ENCODE assay signal across 8 cellular contexts in the genomic region with DNA sequence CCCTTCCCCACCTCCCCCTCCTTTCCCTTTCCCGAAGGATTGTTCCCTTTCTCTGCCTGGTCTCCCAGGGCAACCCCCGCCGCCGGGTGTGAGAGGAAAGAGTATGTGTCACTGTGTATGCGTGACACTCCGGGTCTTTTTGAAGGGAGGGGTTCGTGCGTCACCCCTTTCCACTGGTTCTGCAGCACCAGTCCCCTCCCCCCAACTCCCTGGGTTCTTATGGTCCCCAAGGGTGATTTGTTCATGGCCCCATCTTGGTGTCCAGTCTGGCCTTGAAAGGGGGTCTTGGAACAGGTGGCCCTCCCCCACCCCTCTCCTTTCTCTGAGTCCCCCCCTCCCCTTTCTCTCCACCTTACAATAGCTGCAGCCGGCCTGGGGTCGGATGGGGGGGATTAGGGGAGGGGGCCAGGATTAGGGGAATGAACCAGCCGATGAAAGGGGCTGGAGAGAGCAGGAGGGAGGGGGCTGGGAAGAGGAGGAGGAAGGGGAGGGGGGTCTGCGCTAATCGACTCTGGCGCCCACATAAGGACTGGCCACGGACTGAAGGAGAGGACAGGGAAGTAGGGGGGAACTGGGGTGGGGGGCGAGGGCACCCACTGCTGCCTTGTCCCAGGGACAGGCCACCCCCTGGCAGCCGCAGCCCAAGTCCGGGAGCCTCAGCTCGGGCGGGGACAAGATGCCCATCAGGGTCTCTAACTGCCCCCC. TPM values are rescaled to one million over a fixed set of nuclear protein-coding genes. Genes with fewer than 3 reads are reported as not detected.
DNase-seq lines count a peak whose midpoint lies in the region; ATAC-seq and TF ChIP-seq lines count a peak whose summit lies in the region.

No MANE protein-coding gene starts in this region.

- H3K4me3 ChIP-seq in GM23248 (peak overlapping the region; percentile 96), SK-N-MC (peak overlapping the region; percentile 94), gastrocnemius medialis (peak overlapping the region; percentile 79 to 92 (median 90))

- peak overlapping the region; percentile 95 for H3K4me2 ChIP-seq in GM23248 (ENCODE audit: unreplicated experiment)

- H3K4me1 ChIP-seq in GM23248 (ENCODE audit: insufficient read depth): peaks cover 43% of the 10 kb centered on the region
- H3K4me1 ChIP-seq in gastrocnemius medialis: peaks cover 21 to 38% of the 10 kb centered on the region in 2 donors

- H3K27ac ChIP-seq in GM23248 (peak overlapping the region; percentile 92), SK-N-MC (peak overlapping the region; percentile 84), gastrocnemius medialis (peak overlapping the region in 2 of 4 donors; percentile 93 to 99)

- H2AFZ ChIP-seq in GM23248: peak overlapping the region; percentile 80

- H3K9me3 ChIP-seq in GM23248 (ENCODE audit: low read depth): no peaks in the 10 kb centered on the region
- H3K9me3 ChIP-seq in SK-N-MC (ENCODE audit: low read depth, low read length): no peaks in the 10 kb centered on the region
- H3K9me3 ChIP-seq in gastrocnemius medialis: no peaks in the 10 kb centered on the region

- in situ Hi-C loops in GM23248 (cut with MboI): no loop called here
- in situ Hi-C loops in gastrocnemius medialis (cut with MboI; ENCODE audit: low sequenced_read_pairs in 4 of 4): no loop called here

- ATAC-seq in gastrocnemius medialis (no peak), HG03175 (IDR thresholded peaks at IDR 0.05; ENCODE audit: unreplicated experiment) (no peak), HG02798 (IDR thresholded peaks at IDR 0.05; ENCODE audit: poor library complexity, unreplicated experiment) (no peak)

- H4K20me1 ChIP-seq in GM23248 (ENCODE audit: insufficient read depth): no peaks in the 10 kb centered on the region

- WGBS in GM23248 (ENCODE audit: low coverage in 1 of 2, low lambda C conversion rate in 2 of 2, missing lambda C conversion rate in 2 of 2), 2 experiments: 1 to 6% methylated on average over 9 to 20 of the region's 20 CpGs

- peaks cover 44% of the 10 kb centered on the region for H3F3A ChIP-seq in GM23248 (ENCODE audit: insufficient read depth)

- no peaks in the 10 kb centered on the region for H3K9me2 ChIP-seq in GM23248 (ENCODE audit: insufficient read depth)

- no peak for TF ChIP-seq POLR2A in gastrocnemius medialis (IDR thresholded peaks at IDR 0.05)

- H3K36me3 ChIP-seq in GM23248 (ENCODE audit: low read depth): peaks cover 13% of the 10 kb centered on the region
- peaks cover 42% of the 10 kb centered on the region for H3K36me3 ChIP-seq in SK-N-MC (ENCODE audit: insufficient read depth, low read length)
- H3K36me3 ChIP-seq in gastrocnemius medialis: peaks cover 0 to 36% of the 10 kb centered on the region in 2 donors

- TF ChIP-seq CTCF in gastrocnemius medialis (IDR thresholded peaks at IDR 0.05 in 4 of 5, conservative IDR thresholded peaks at IDR 0.05 in 1 of 5): no peak

- H3K27me3 ChIP-seq in GM23248 (replicated peaks; ENCODE audit: insufficient read depth) (no peaks in the 10 kb centered on the region), gastrocnemius medialis (no peaks in the 10 kb centered on the region)

- intact Hi-C loops in gastrocnemius medialis (cut with DNase I; ENCODE audit: low total_unique reads): no loop called here

- peak; percentile 92 for DNase-seq in GM23248
- no peak for DNase-seq in SK-N-MC (ENCODE audit: low read depth, low spot score)
- DNase-seq in glomerular visceral epithelial cell (ENCODE audit: extremely low spot score): peak; percentile 76
- no peak for DNase-seq in gastrocnemius medialis
- DNase-seq in Ammon's horn (ENCODE audit: low spot score): no peak
- DNase-seq in NCI-H1694 treated with DMSO at 0.1 percent for 48 hours (lab: John Stamatoyannopoulos, UW): no peak

- H3K79me2 ChIP-seq in GM23248 (ENCODE audit: insufficient read depth): peaks cover 32% of the 10 kb centered on the region

- H3K9ac ChIP-seq in GM23248 (peak overlapping the region; percentile 100), SK-N-MC (ENCODE audit: insufficient read length) (no peak overlapping the region)

RNA-seq across cellular contexts. Expression of gene RING1, which starts 1.3 kb away (rescaled TPM):
- 35.8 and 37.6 TPM in 2 replicates for total RNA-seq in GM23248 (2014; rRNA removed; shearing (Covaris generic))
- polyA plus RNA-seq in GM23248 (2016; fragmentation: Nextera tagmentation; extraction: Ambion mirVana): 11.3 and 12.7 TPM in 2 replicates
- 10 to 100 TPM in 3 of 4 donors, 1 to 10 TPM in 1; 7.4 to 16.3 (median 12.1) TPM for total RNA-seq in gastrocnemius medialis

RNA-seq across cellular contexts. Expression of gene HSD17B8, which starts 2.6 kb away (rescaled TPM):
- 1.8 and 3.7 TPM in 2 replicates for total RNA-seq in GM23248 (2014; rRNA removed; shearing (Covaris generic))
- polyA plus RNA-seq in GM23248 (2016; fragmentation: Nextera tagmentation; extraction: Ambion mirVana): 5.3 and 5.6 TPM in 2 replicates
- 10 to 100 TPM in 3 of 4 donors, 1 to 10 TPM in 1; 7.9 to 28.3 (median 14.3) TPM for total RNA-seq in gastrocnemius medialis

RNA-seq across cellular contexts. Expression of gene SLC39A7, which starts 6.3 kb away (rescaled TPM):
- 126 and 147 TPM in 2 replicates for total RNA-seq in GM23248 (2014; rRNA removed; shearing (Covaris generic))
- 24.7 and 26.9 TPM in 2 replicates for polyA plus RNA-seq in GM23248 (2016; fragmentation: Nextera tagmentation; extraction: Ambion mirVana)
- total RNA-seq in gastrocnemius medialis: 10 to 100 TPM; 21.9 to 45.4 (median 26.2) TPM

RNA-seq across cellular contexts. Expression of gene RXRB, which starts 6.6 kb away (rescaled TPM):
- total RNA-seq in GM23248 (2014; rRNA removed; shearing (Covaris generic)): 27.7 and 28.8 TPM in 2 replicates
- polyA plus RNA-seq in GM23248 (2016; fragmentation: Nextera tagmentation; extraction: Ambion mirVana): 28.1 and 28.9 TPM in 2 replicates
- total RNA-seq in gastrocnemius medialis: 10 to 100 TPM; 20.8 to 38.4 (median 24.6) TPM

RNA-seq across cellular contexts. Expression of gene COL11A2, which starts 14.7 kb away (rescaled TPM):
- 0.25 and 0.32 TPM in 2 replicates for total RNA-seq in GM23248 (2014; rRNA removed; shearing (Covaris generic))
- 0.05 and 0.31 TPM in 2 replicates for polyA plus RNA-seq in GM23248 (2016; fragmentation: Nextera tagmentation; extraction: Ambion mirVana)
- total RNA-seq in gastrocnemius medialis: under 1 TPM; 0.31 to 0.92 (median 0.47) TPM

Comparison
In these comparisons a context has a peak if more than half of its experiments do, and no peak if none do; other contexts are left out.
1. DNase-seq: peak in GM23248 (single experiment) and glomerular visceral epithelial cell (single experiment); none in SK-N-MC (single experiment), gastrocnemius medialis (0 of 2), Ammon's horn (single experiment) and NCI-H1694 treated with DMSO at 0.1 percent for 48 hours (single experiment).
2. Peak in every context shown above with its lines, with median percentiles within 50 percentile points of each other: H3K4me3 ChIP-seq.